In the genomic region with DNA sequence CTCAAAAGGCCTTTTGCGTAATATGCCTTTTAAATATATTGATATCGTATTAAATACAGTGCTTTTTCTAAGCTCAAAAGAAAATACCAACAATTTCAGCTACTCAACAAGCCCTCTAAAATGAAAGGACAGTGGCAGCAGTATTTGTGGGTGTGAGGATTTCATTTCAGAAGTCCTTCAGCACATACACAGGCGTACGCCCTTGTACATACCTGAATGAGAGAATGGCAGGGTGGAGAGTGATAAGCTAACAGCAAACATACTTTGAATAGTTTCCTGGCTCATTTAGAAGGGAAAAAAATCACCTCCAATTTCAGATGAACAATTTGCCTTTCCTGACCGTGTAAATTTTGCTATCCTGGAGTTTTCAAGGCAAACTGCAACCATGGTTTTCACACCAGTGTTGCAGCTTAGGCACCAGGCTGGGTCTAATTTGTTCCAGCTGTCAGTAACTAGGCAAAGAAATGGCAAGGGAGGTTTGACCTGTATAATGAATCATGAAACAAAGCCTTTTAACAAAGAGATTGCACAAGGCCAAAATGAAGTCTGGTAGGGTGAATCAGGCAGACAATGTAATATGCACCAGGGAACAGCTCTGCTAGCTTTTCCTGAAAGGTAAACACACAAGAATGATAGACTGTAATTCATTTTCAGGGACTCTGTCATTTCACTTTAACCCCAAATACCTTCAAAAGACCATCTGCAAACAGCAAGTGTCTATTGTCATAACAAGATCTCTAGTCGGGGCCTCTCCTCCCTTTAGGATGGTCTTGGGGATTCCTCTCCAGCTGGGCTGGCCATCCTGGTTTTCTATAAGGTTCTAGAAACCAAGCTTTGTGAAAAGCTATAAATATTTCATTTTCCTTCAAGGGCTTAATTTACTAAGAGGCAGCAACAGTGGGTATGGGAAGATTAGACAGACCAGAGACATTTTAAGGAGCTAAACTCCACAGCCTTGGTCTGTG, we compare ENCODE assay signal across 13 cellular contexts. TPM values are rescaled to one million over a fixed set of nuclear protein-coding genes. Genes with fewer than 3 reads are reported as not detected.
A peak's percentile ranks its signal among the peaks of the same experiment; 100 is the strongest.
DNase-seq lines count a peak whose midpoint lies in the region; ATAC-seq and TF ChIP-seq lines count a peak whose summit lies in the region.
"Had no signal": no experiment of that assay in that cellular context is flagged by ENCODE, and none has a peak within 500 bp of the region (broad histone marks: within the 10 kb centered on the region; RNA-seq: fewer than 3 reads in every experiment).

No MANE protein-coding gene starts in this region.

- H3K4me3 ChIP-seq in PC-3 (ENCODE audit: low read length), result no peak overlapping the region
- H3K4me3 ChIP-seq: SK-N-MC, skin epidermis had no signal

- intact Hi-C loops in PC-3 (cut with micrococcal nuclease), result no loop called here

- H2AFZ ChIP-seq in PC-3 (ENCODE audit: low read length), result no peak overlapping the region

- peaks cover 17% of the 10 kb centered on the region for H3K4me1 ChIP-seq in PC-3 (ENCODE audit: insufficient read depth, low read length)

- no peak for TF ChIP-seq CTCF in PC-3 (conservative IDR thresholded peaks at IDR 0.05; ENCODE audit: low read depth, low read length)

- H3K36me3 ChIP-seq in PC-3 (ENCODE audit: low read depth, low read length), result no peaks in the 10 kb centered on the region

- H3K27me3 ChIP-seq in PC-3 (ENCODE audit: low read length), result no peaks in the 10 kb centered on the region

- H3K27ac ChIP-seq in PC-3 (ENCODE audit: low read length), result peak overlapping the region; percentile 41
- H3K27ac ChIP-seq: SK-N-MC had no signal

- no peaks in the 10 kb centered on the region for H3F3A ChIP-seq in PC-3 (ENCODE audit: low read length, unreplicated experiment)

- DNase-seq in H4 (ENCODE audit: low spot score) (peak; percentile 53), PC-3 (peak; percentile 77), fibroblast of gingiva (ENCODE audit: low read depth) (peak; percentile 88), retina (peak; percentile 49), CD1c-positive myeloid dendritic cell (ENCODE audit: extremely low spot score) (no peak), NCI-H774 (lab: John Stamatoyannopoulos, UW) (no peak), LoVo (ENCODE audit: low spot score) (no peak)
- DNase-seq: activated CD4-positive, alpha-beta memory T cell treated with anti-CD3 and anti-CD28 coated beads, Interleukin-2, amount 10 ng/mL, durations not matched to agents 7 days and 5 days; immature natural killer cell; NCI-H1105 treated with DMSO at 0.1 percent for 48 hours; stimulated activated naive CD8-positive, alpha-beta T cell treated with anti-CD3 and anti-CD28 coated beads, Interleukin-15, Interleukin-2, amounts not matched to agents 100 U/mL and 50 U/mL, for 24 hours had no signal

- no peaks in the 10 kb centered on the region for H3K9me2 ChIP-seq in PC-3 (replicated peaks; ENCODE audit: low read length)

- H4K20me1 ChIP-seq in PC-3 (ENCODE audit: low read length), result no peaks in the 10 kb centered on the region

- no peaks in the 10 kb centered on the region for H3K9me3 ChIP-seq in PC-3 (ENCODE audit: low read length)

- H3K9ac ChIP-seq in PC-3 (ENCODE audit: low read length), result no peak overlapping the region

- 0 out of 2 replicates have a peak, but pooled peaks cover 11% of the 10 kb centered on the region for H3K79me2 ChIP-seq in PC-3 (ENCODE audit: low read length)

- BruUV-seq in PC-3 (replicated peaks; lab: Mats Ljungman, UMichigan), result no TSS peak

- POLR2A ChIA-PET in PC-3 (lab: Charles Lee; ENCODE audit: unreplicated experiment), result interaction anchor here (0.7 kb wide), 1 partner anchor 69 kb away, joined by 3 read pairs; no protein-coding TSS in a partner anchor

- CTCF ChIA-PET in PC-3 (lab: Charles Lee), result interaction anchor here (0.7 to 1.7 kb wide), 3 partner anchors 29 to 104 kb away, joined by 3 to 5 read pairs (median 4); no protein-coding TSS in a partner anchor

- peak overlapping the region; percentile 45; the same call in 1 of the 2 replicates for H3K4me2 ChIP-seq in PC-3 (ENCODE audit: low read length)

- peak; percentile 73 for ATAC-seq in PC-3
- ATAC-seq: stimulated activated naive CD8-positive, alpha-beta T cell treated with anti-CD3 and anti-CD28 coated beads, Interleukin-15, Interleukin-2, amounts not matched to agents 100 U/mL and 50 U/mL, for 24 hours had no signal

RNA-seq across cellular contexts. Expression of gene ANKRD29, which starts 11.5 kb away (rescaled TPM):
- 8.4 and 8.9 TPM in 2 replicates for total RNA-seq in H4 (2014; rRNA removed; shearing (Covaris generic))
- total RNA-seq in PC-3 (2014; rRNA removed), result 31.0 and 31.4 TPM in 2 replicates
- total RNA-seq: activated CD4-positive, alpha-beta memory T cell treated with anti-CD3 and anti-CD28 coated beads, Interleukin-2, amount 10 ng/mL, durations not matched to agents 7 days and 5 days had no signal

RNA-seq across cellular contexts. Expression of gene LAMA3, which starts 38.0 kb away (rescaled TPM):
- total RNA-seq in H4 (2014; rRNA removed; shearing (Covaris generic)), result 1.6 and 2.8 TPM in 2 replicates
- 217 and 224 TPM in 2 replicates for total RNA-seq in PC-3 (2014; rRNA removed)

Comparison
In these comparisons a context has a peak if more than half of its experiments do, and no peak if none do; other contexts are left out.
1. DNase-seq: peak in H4 (single experiment), PC-3 (single experiment), fibroblast of gingiva (single experiment) and retina (single experiment); none in CD1c-positive myeloid dendritic cell (single experiment), NCI-H774 (single experiment) and LoVo (single experiment).
2. RNA of gene LAMA3, which starts 38.0 kb away (total RNA-seq): 217 to 224 TPM in PC-3; 1.6 to 2.8 TPM in H4; every median in the first group is over 10 times any median in the second.